Comparison of ENCODE assay signal across 8 cellular contexts in the genomic region with DNA sequence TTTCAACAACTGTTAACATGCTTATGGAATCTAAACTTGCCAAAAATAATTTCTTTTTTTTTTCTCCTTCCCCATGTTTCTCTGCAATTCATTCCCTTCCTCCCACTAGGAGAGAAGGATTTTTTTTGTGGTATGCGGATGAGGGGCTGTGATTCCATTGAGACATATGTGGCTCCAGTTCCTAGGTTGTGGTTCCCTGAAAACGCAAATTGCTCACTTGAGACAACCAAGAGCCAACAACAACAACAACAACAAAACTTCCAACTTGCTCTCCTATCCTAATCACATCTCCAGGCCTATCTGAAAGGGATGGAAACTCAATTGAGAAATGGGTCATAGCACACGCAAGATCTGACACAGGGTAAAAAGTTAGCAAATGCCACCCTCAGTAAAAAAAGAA.
"Had no signal": no experiment of that assay in that cellular context is flagged by ENCODE, and none has a peak within 500 bp of the region (broad histone marks: within the 10 kb centered on the region; RNA-seq: fewer than 3 reads in every experiment).

No MANE protein-coding gene starts in this region.

- H2AFZ ChIP-seq: parathyroid adenoma had no signal

- H3K4me3 ChIP-seq: adrenal gland, breast epithelium, heart right ventricle, left lung, testis had no signal

- ATAC-seq: foreskin keratinocyte had no signal

- DNase-seq: islet precursor cell had no signal

- H3K36me3 ChIP-seq: adrenal gland, breast epithelium, heart right ventricle, left lung had no signal

- H3K79me2 ChIP-seq: parathyroid adenoma had no signal

- H3K4me1 ChIP-seq: breast epithelium, foreskin keratinocyte, parathyroid adenoma had no signal

- H3K27me3 ChIP-seq: adrenal gland, breast epithelium, foreskin keratinocyte, heart right ventricle, left lung, testis had no signal

- H3K9ac ChIP-seq: parathyroid adenoma had no signal

- H3K9me3 ChIP-seq: adrenal gland, breast epithelium, left lung, testis had no signal

- H3K27ac ChIP-seq: adrenal gland, breast epithelium, foreskin keratinocyte, left lung, parathyroid adenoma, testis had no signal
